In genomic region chr6:28335564-28336283, GRCh38 we compare ENCODE assay signal across 1 cellular context.
A peak's percentile ranks its signal among the peaks of the same experiment; 100 is the strongest.
TF ChIP-seq lines count a peak whose summit lies in the region.

ZSCAN31 (minus strand) TSS chr6:28336148; CDS start chr6:28329683, 6,465 bp downstream.

TF ChIP-seq in IMR-90, 13 proteins besides CTCF, POLR2A, EP300 and RAD21:
- TF ChIP-seq MXI1 (IDR thresholded peaks at IDR 0.05; ENCODE audit: borderline replicate concordance, low read depth, low read length) (no peak), CHD1 (IDR thresholded peaks at IDR 0.05; ENCODE audit: low read depth, low read length) (no peak), FOS (IDR thresholded peaks at IDR 0.05; ENCODE audit: low read depth, low read length) (peak; percentile 84), CEBPB (IDR thresholded peaks at IDR 0.05; ENCODE audit: low read depth, low read length) (no peak), MAZ (IDR thresholded peaks at IDR 0.05; ENCODE audit: borderline replicate concordance, low read depth, low read length) (0 out of 2 replicates have a peak, but pooled peaks have one; percentile 31), SMC3 (IDR thresholded peaks at IDR 0.05; ENCODE audit: low read depth, low read length) (no peak), RFX5 (IDR thresholded peaks at IDR 0.05; ENCODE audit: low read depth, low read length) (no peak), USF2 (IDR thresholded peaks at IDR 0.05; ENCODE audit: low read depth, low read length) (no peak), BHLHE40 (IDR thresholded peaks at IDR 0.05; ENCODE audit: low read depth, low read length) (no peak), ELK1 (IDR thresholded peaks at IDR 0.05; ENCODE audit: borderline replicate concordance, low read depth, low read length) (no peak), NFE2L2 (IDR thresholded peaks at IDR 0.05; ENCODE audit: low read depth, low read length) (no peak), RCOR1 (IDR thresholded peaks at IDR 0.05; ENCODE audit: insufficient replicate concordance, low read length) (no peak), MAFK (IDR thresholded peaks at IDR 0.05; ENCODE audit: low read depth, low read length) (peak; percentile 41; the same call in 1 of the 2 replicates)
